17 cellular contexts compared by ENCODE assay signal in genomic region chr17:4386406-4386805, GRCh38. TPM values are rescaled to one million over a fixed set of nuclear protein-coding genes. Genes with fewer than 3 reads are reported as not detected.
DNase-seq lines count a peak whose midpoint lies in the region; ATAC-seq, FAIRE-seq and TF ChIP-seq lines count a peak whose summit lies in the region.
"Had no signal": no experiment of that assay in that cellular context is flagged by ENCODE, and none has a peak within 500 bp of the region (broad histone marks: within the 10 kb centered on the region; RNA-seq: fewer than 3 reads in every experiment).

No MANE protein-coding gene starts in this region.

- H3K9me3 Mint-ChIP-seq in H9 (no peaks in the 10 kb centered on the region), astrocyte (ENCODE audit: unreplicated experiment) (no peaks in the 10 kb centered on the region)
- H3K9me3 Mint-ChIP-seq in activated CD4-positive, alpha-beta T cell treated with anti-CD3 and anti-CD28 coated beads for 36 hours (ENCODE audit: low read depth), result no peaks in the 10 kb centered on the region

- no peaks in the 10 kb centered on the region for H3K27me3 ChIP-seq in H9 (ENCODE audit: insufficient read depth, low read length)
- peaks cover 2% of the 10 kb centered on the region for H3K27me3 ChIP-seq in astrocyte (ENCODE audit: insufficient read depth, low read length)
- H3K27me3 ChIP-seq in osteoblast (ENCODE audit: insufficient read depth, low read length), result no peaks in the 10 kb centered on the region
- H3K27me3 ChIP-seq: SJCRH30 had no signal

- H2AFZ ChIP-seq in H9 (ENCODE audit: low read length) (no peak overlapping the region), astrocyte (ENCODE audit: low read depth, low read length) (no peak overlapping the region), osteoblast (ENCODE audit: low read length) (no peak overlapping the region)

- H3K14ac ChIP-seq in H9 (ENCODE audit: insufficient read depth, low read length), result no peak overlapping the region

- H3K9me3 ChIP-seq in H9 (ENCODE audit: control insufficient read depth, low read depth, low read length) (no peaks in the 10 kb centered on the region), astrocyte (ENCODE audit: insufficient read depth, low read depth, low read length) (no peaks in the 10 kb centered on the region), osteoblast (ENCODE audit: low read depth, low read length) (no peaks in the 10 kb centered on the region)
- H3K9me3 ChIP-seq: SJCRH30 had no signal

- H3K27ac ChIP-seq in H9 (ENCODE audit: insufficient read length, low read depth, low read length) (no peak overlapping the region), astrocyte (ENCODE audit: low read depth, low read length) (no peak overlapping the region), osteoblast (ENCODE audit: low read depth, low read length) (no peak overlapping the region)
- H3K27ac ChIP-seq: C4-2B, RWPE1, SJCRH30 had no signal

- no peak overlapping the region for H4K8ac ChIP-seq in H9 (replicated peaks; ENCODE audit: insufficient read length, low read depth, low read length)

- H2BK5ac ChIP-seq in H9 (ENCODE audit: insufficient read length, low read length), result peak overlapping the region; percentile 21

- no peak overlapping the region for H2BK120ac ChIP-seq in H9 (ENCODE audit: low read depth, low read length, poor library complexity, severe bottlenecking)

- H3K4me1 ChIP-seq in H9 (ENCODE audit: insufficient read depth, low read length), result no peaks in the 10 kb centered on the region; the same call in 1 of the 2 replicates
- H3K4me1 ChIP-seq in astrocyte (ENCODE audit: insufficient read depth, low read length), result no peaks in the 10 kb centered on the region
- no peaks in the 10 kb centered on the region for H3K4me1 ChIP-seq in osteoblast (ENCODE audit: insufficient read depth, low read length)
- H3K4me1 ChIP-seq: SJCRH30 had no signal

- intact Hi-C loops in activated CD4-positive, alpha-beta T cell treated with anti-CD3 and anti-CD28 coated beads for 36 hours (cut with DNase I, micrococcal nuclease), result no loop called here

- H3K18ac ChIP-seq in H9 (ENCODE audit: insufficient read length, low read depth, low read length), result no peak overlapping the region

- H3K79me2 ChIP-seq in H9 (ENCODE audit: insufficient read depth, low read length), result no peaks in the 10 kb centered on the region
- no peaks in the 10 kb centered on the region for H3K79me2 ChIP-seq in astrocyte (ENCODE audit: insufficient read depth, low read length)
- H3K79me2 ChIP-seq in osteoblast (ENCODE audit: insufficient read depth, low read length), result no peaks in the 10 kb centered on the region

- FAIRE-seq in astrocyte (lab: Jason Lieb, UNC), result no peak
- FAIRE-seq: K562 had no signal

- no peak overlapping the region for H3K56ac ChIP-seq in H9 (ENCODE audit: insufficient read length, low read depth, low read length)

- TF ChIP-seq CTCF in AG04449 (IDR thresholded peaks at IDR 0.05; ENCODE audit: insufficient read depth, low read length, missing control alignments) (no peak), H9 (conservative IDR thresholded peaks at IDR 0.05) (no peak), astrocyte (IDR thresholded peaks at IDR 0.05; ENCODE audit: insufficient read depth, low read depth, low read length) (no peak), osteoblast (IDR thresholded peaks at IDR 0.05; ENCODE audit: extremely low read depth, low read depth, low read length) (no peak)

- peak overlapping the region; percentile 4 for H3K9ac ChIP-seq in H9 (ENCODE audit: extremely low read depth, insufficient read length, low read length)
- no peak overlapping the region for H3K9ac ChIP-seq in astrocyte (ENCODE audit: low read length)

- H3K36me3 ChIP-seq in astrocyte (ENCODE audit: insufficient read depth, low read length) (no peaks in the 10 kb centered on the region), osteoblast (ENCODE audit: insufficient read depth, low read length) (no peaks in the 10 kb centered on the region)
- H3K36me3 ChIP-seq: SJCRH30 had no signal

- H3K36me3 Mint-ChIP-seq in H9 (ENCODE audit: insufficient read depth in 1 of 3, low read depth in 3 of 3), result no peaks in the 10 kb centered on the region
- no peaks in the 10 kb centered on the region for H3K36me3 Mint-ChIP-seq in astrocyte (ENCODE audit: low read depth, unreplicated experiment)
- H3K36me3 Mint-ChIP-seq in activated CD4-positive, alpha-beta T cell treated with anti-CD3 and anti-CD28 coated beads for 36 hours (ENCODE audit: low read depth), result no peaks in the 10 kb centered on the region

- WGBS in H9 (ENCODE audit: extremely low coverage, insufficient read length, low lambda C conversion rate), result no CpG with 5 or more reads among the region's 2 CpGs

- no peak for ATAC-seq in GM21825 (IDR thresholded peaks at IDR 0.05; ENCODE audit: unreplicated experiment)
- ATAC-seq in activated CD4-positive, alpha-beta T cell treated with anti-CD3 and anti-CD28 coated beads for 36 hours, result no peak
- ATAC-seq: K562, PC-3 had no signal

- H3K79me1 ChIP-seq in H9 (ENCODE audit: insufficient read depth, low read depth, low read length, poor library complexity, severe bottlenecking), result no peaks in the 10 kb centered on the region

- H3K4me1 Mint-ChIP-seq in H9, result peaks cover 22% of the 10 kb centered on the region in 2 experiments
- H3K4me1 Mint-ChIP-seq in astrocyte (ENCODE audit: low read depth, unreplicated experiment), result no peaks in the 10 kb centered on the region
- H3K4me1 Mint-ChIP-seq in activated CD4-positive, alpha-beta T cell treated with anti-CD3 and anti-CD28 coated beads for 36 hours, result peaks cover under 1% of the 10 kb centered on the region

- no peak overlapping the region for H2BK12ac ChIP-seq in H9 (ENCODE audit: insufficient read length, low read depth, low read length)

- no peak overlapping the region for H2AK5ac ChIP-seq in H9 (ENCODE audit: insufficient read length, low read length)

- no peak overlapping the region for H4K91ac ChIP-seq in H9 (ENCODE audit: insufficient read length, low read depth, low read length)

- H3K4me3 ChIP-seq in AG04449 (ENCODE audit: low read depth, low read length) (no peak overlapping the region), astrocyte (ENCODE audit: insufficient read depth, low read depth, low read length) (no peak overlapping the region), osteoblast (ENCODE audit: insufficient read depth, low read length) (no peak overlapping the region)
- H3K4me3 ChIP-seq: K562, SJCRH30 had no signal

- H3K4me3 Mint-ChIP-seq in H9 (no peak overlapping the region; a peak in 1 of 5 replicates), astrocyte (ENCODE audit: unreplicated experiment) (no peak overlapping the region)
- no peak overlapping the region for H3K4me3 Mint-ChIP-seq in activated CD4-positive, alpha-beta T cell treated with anti-CD3 and anti-CD28 coated beads for 36 hours

- CTCF ChIA-PET in AG04449 (lab: Yijun Ruan, JAX), result interaction anchor here (1.3 kb wide), 1 partner anchor 186 kb away, joined by 6 read pairs; no protein-coding TSS in a partner anchor
- CTCF ChIA-PET in activated CD4-positive, alpha-beta T cell treated with anti-CD3 and anti-CD28 coated beads for 36 hours (lab: Charles Lee), result no interaction called here

- H3K4me2 ChIP-seq in H9 (ENCODE audit: insufficient read depth, insufficient read length, low read length), result no peak overlapping the region
- no peak overlapping the region for H3K4me2 ChIP-seq in astrocyte (ENCODE audit: low read length)
- H3K4me2 ChIP-seq in osteoblast (ENCODE audit: insufficient read depth, low read length), result no peak overlapping the region

- DNase-seq in AG04449 (ENCODE audit: low read depth, low spot score), result peak; percentile 7
- DNase-seq in H9, result no peak
- peak; percentile 12 for DNase-seq in astrocyte (ENCODE audit: low read depth)
- DNase-seq in osteoblast (ENCODE audit: insufficient read length, low spot score, missing footprints), result peak; percentile 86
- DNase-seq in activated CD4-positive, alpha-beta T cell treated with anti-CD3 and anti-CD28 coated beads for 36 hours, result no peak
- no peak for DNase-seq in GF-D8 (lab: John Stamatoyannopoulos, UW)
- DNase-seq: DMS79 treated with DMSO at 0.1 percent for 48 hours, NCI-H1694 treated with DMSO at 0.1 percent for 48 hours, NCI-H510A, NCI-H774, PC-3, SJCRH30 had no signal

- H4K5ac ChIP-seq in H9 (ENCODE audit: insufficient read length, low read depth, low read length), result no peak overlapping the region

- POLR2A ChIA-PET in AG04449 (lab: Yijun Ruan, JAX), result interaction anchor here (0.6 kb wide), 1 partner anchor 19 kb away, joined by 3 read pairs; no protein-coding TSS in a partner anchor
- POLR2A ChIA-PET in activated CD4-positive, alpha-beta T cell treated with anti-CD3 and anti-CD28 coated beads for 36 hours (lab: Charles Lee), result interaction anchor here (0.7 kb wide), 1 partner anchor 50 kb away, joined by 4 read pairs; no protein-coding TSS in a partner anchor

- H3K27me3 Mint-ChIP-seq in H9 (ENCODE audit: low read depth) (no peaks in the 10 kb centered on the region), astrocyte (ENCODE audit: low read depth, unreplicated experiment) (no peaks in the 10 kb centered on the region)
- no peaks in the 10 kb centered on the region for H3K27me3 Mint-ChIP-seq in activated CD4-positive, alpha-beta T cell treated with anti-CD3 and anti-CD28 coated beads for 36 hours

- no peak overlapping the region for H3T11ph ChIP-seq in H9 (ENCODE audit: low read length)

- no peak overlapping the region for H2BK15ac ChIP-seq in H9 (ENCODE audit: low read depth, low read length)

- no peak overlapping the region for H2BK20ac ChIP-seq in H9 (ENCODE audit: low read depth, low read length, poor library complexity, severe bottlenecking)

- H3K4ac ChIP-seq in H9 (ENCODE audit: low read depth, low read length), result no peak overlapping the region; the same call in 1 of the 2 replicates

- H4K20me1 ChIP-seq in H9 (ENCODE audit: control insufficient read depth, insufficient read depth, insufficient read length) (no peaks in the 10 kb centered on the region), astrocyte (ENCODE audit: insufficient read depth, low read length) (no peaks in the 10 kb centered on the region), osteoblast (ENCODE audit: insufficient read depth, low read length) (no peaks in the 10 kb centered on the region)

- H3K27ac Mint-ChIP-seq in H9 (peak overlapping the region in 2 of 3 experiments; percentile 45 to 84; a peak in 3 of 7 replicates), astrocyte (ENCODE audit: unreplicated experiment) (no peak overlapping the region)
- H3K27ac Mint-ChIP-seq in activated CD4-positive, alpha-beta T cell treated with anti-CD3 and anti-CD28 coated beads for 36 hours, result no peak overlapping the region

- no peaks in the 10 kb centered on the region for H3K23me2 ChIP-seq in H9 (ENCODE audit: insufficient read length, low read depth, low read length, poor library complexity, severe bottlenecking)

- H3K23ac ChIP-seq in H9 (ENCODE audit: insufficient read length, low read depth, low read length), result no peak overlapping the region

RNA-seq across cellular contexts. Expression of gene UBE2G1, which starts 19.9 kb away (rescaled TPM):
- total RNA-seq in H9 (2021) (185 and 188 TPM in 2 replicates), astrocyte (123 and 129 TPM in 2 replicates), osteoblast (36.2 and 37.7 TPM in 2 replicates)
- total RNA-seq in activated CD4-positive, alpha-beta T cell treated with anti-CD3 and anti-CD28 coated beads for 36 hours, result 10 to 100 TPM; 51.0 to 52.9 TPM

RNA-seq across cellular contexts. Expression of gene SPNS3, which starts 47.3 kb away (rescaled TPM):
- not detected in 2 replicates for total RNA-seq in H9 (2021)
- not detected in 2 replicates for total RNA-seq in astrocyte
- not detected in 2 replicates for total RNA-seq in osteoblast
- total RNA-seq in activated CD4-positive, alpha-beta T cell treated with anti-CD3 and anti-CD28 coated beads for 36 hours, result 1 to 10 TPM; 6.4 to 8.4 TPM
- total RNA-seq: A673, K562, SJCRH30 had no signal

Comparison
In these comparisons a context has a peak if more than half of its experiments do, and no peak if none do; other contexts are left out.
1. DNase-seq: peak in AG04449 (single experiment), astrocyte (single experiment) and osteoblast (single experiment); none in H9 (single experiment), activated CD4-positive, alpha-beta T cell treated with anti-CD3 and anti-CD28 coated beads for 36 hours (single experiment) and GF-D8 (single experiment).
2. H3K27ac Mint-ChIP-seq: peak in H9 (2 of 3); none in astrocyte (single experiment) and activated CD4-positive, alpha-beta T cell treated with anti-CD3 and anti-CD28 coated beads for 36 hours (single experiment).